In genomic region chr19:52171321-52172169, GRCh38 we compare ENCODE assay signal across 8 cellular contexts. TPM values are rescaled to one million over a fixed set of nuclear protein-coding genes. Genes with fewer than 3 reads are reported as not detected.
DNase-seq lines count a peak whose midpoint lies in the region; ATAC-seq and TF ChIP-seq lines count a peak whose summit lies in the region.

ZNF836 (minus strand) TSS chr19:52171621; CDS start chr19:52168072, 3,549 bp downstream.

- no peaks in the 10 kb centered on the region for H4K20me1 ChIP-seq in GM23338 (replicated peaks; ENCODE audit: insufficient read depth)

- no peaks in the 10 kb centered on the region for H3K27me3 Mint-ChIP-seq in Caco-2 (ENCODE audit: insufficient read depth, unreplicated experiment)
- peaks cover 23% of the 10 kb centered on the region for H3K27me3 Mint-ChIP-seq in GM23338 (ENCODE audit: insufficient read depth, low read depth, poor library complexity)
- H3K27me3 Mint-ChIP-seq in T-cell, result no peaks in the 10 kb centered on the region
- no peaks in the 10 kb centered on the region for H3K27me3 Mint-ChIP-seq in activated naive CD8-positive, alpha-beta T cell treated with anti-CD3 and anti-CD28 coated beads, Interleukin-2, amount 50 U/mL, for 24 hours

- peak in 1 of 2 donors; percentile 42 for TF ChIP-seq POLR2A in tibial nerve (IDR thresholded peaks at IDR 0.05)

- H3K27me3 ChIP-seq in Caco-2 (replicated peaks; ENCODE audit: control insufficient read depth, insufficient read depth, low read length), result no peaks in the 10 kb centered on the region
- peaks cover 11% of the 10 kb centered on the region; the same call in 1 of the 2 replicates for H3K27me3 ChIP-seq in GM23338 (ENCODE audit: insufficient read depth)
- H3K27me3 ChIP-seq in heart right ventricle, result no peaks in the 10 kb centered on the region
- H3K27me3 ChIP-seq in tibial nerve, result no peaks in the 10 kb centered on the region

- 0 out of 2 replicates have a peak, but pooled peaks cover 3% of the 10 kb centered on the region for H3K79me2 ChIP-seq in GM23338 (replicated peaks; ENCODE audit: insufficient read depth)

- intact Hi-C loops in Caco-2 (cut with micrococcal nuclease; ENCODE audit: unreplicated experiment), result loop anchor here (1.0 kb wide), 1 partner anchor 18 kb away; no protein-coding TSS in a partner anchor
- intact Hi-C loops in heart right ventricle (cut with DNase I), result loop anchor here in 3 of 10 donors (1.0 to 5.0 kb wide), 3 partner anchors 19 to 34 kb away; partner anchors contain the start of genes ZNF616 (in 2 of the 3) and PPP2R1A (in 1 of the 3)
- intact Hi-C loops in posterior cingulate gyrus (cut with DNase I), result loop anchor here (1.0 kb wide), 1 partner anchor 18 kb away; no protein-coding TSS in a partner anchor

- H3K4me3 ChIP-seq in Caco-2 (ENCODE audit: low read depth, low read length) (peak within 1 kb of the TSS; percentile 71), GM23338 (peak within 1 kb of the TSS; percentile 98), heart right ventricle (peak within 1 kb of the TSS; percentile 74 to 95 (median 80)), tibial nerve (peak within 1 kb of the TSS; percentile 64 to 83 (median 68))

- H2AFZ ChIP-seq in GM23338, result peak within 1 kb of the TSS; percentile 98

- H3K4me2 ChIP-seq in GM23338, result peak within 1 kb of the TSS; percentile 100

- CTCF ChIA-PET in Caco-2 (lab: Charles Lee) (no interaction called here), T-cell (lab: Charles Lee) (interaction anchor here in 1 of 2 donors (0.7 to 1.5 kb wide), 3 partner anchors 18 to 1307 kb away, joined by 3 to 10 read pairs (median 4); partner anchors contain the start of genes PPP2R1A and ZNF616)

- no TSS peak for BruUV-seq in Caco-2 (replicated peaks; lab: Mats Ljungman, UMichigan)

- H3K27ac Mint-ChIP-seq in Caco-2 (ENCODE audit: unreplicated experiment) (peak within 1 kb of the TSS; percentile 93), GM23338 (peak within 1 kb of the TSS; percentile 83; the same call in 1 of the 2 replicates), T-cell (peak within 1 kb of the TSS; percentile 91 to 97)
- H3K27ac Mint-ChIP-seq in activated naive CD8-positive, alpha-beta T cell treated with anti-CD3 and anti-CD28 coated beads, Interleukin-2, amount 50 U/mL, for 24 hours, result peak within 1 kb of the TSS; percentile 93

- H3K36me3 ChIP-seq in Caco-2 (ENCODE audit: control insufficient read depth, insufficient read depth, low read length), result peaks cover 3% of the 10 kb centered on the region; the same call in 1 of the 2 replicates
- H3K36me3 ChIP-seq in GM23338 (ENCODE audit: insufficient read depth), result peaks cover 8% of the 10 kb centered on the region
- H3K36me3 ChIP-seq in heart right ventricle, result peaks cover 0 to 30% (median 24%) of the 10 kb centered on the region in 9 donors
- peaks cover 0 to 31% (median 4%) of the 10 kb centered on the region in 3 donors for H3K36me3 ChIP-seq in tibial nerve

- H3K9me3 Mint-ChIP-seq in Caco-2 (ENCODE audit: unreplicated experiment) (peaks cover 13% of the 10 kb centered on the region), GM23338 (peaks cover 2% of the 10 kb centered on the region; the same call in 2 of the 3 replicates), T-cell (no peaks in the 10 kb centered on the region)
- peaks cover 16% of the 10 kb centered on the region for H3K9me3 Mint-ChIP-seq in activated naive CD8-positive, alpha-beta T cell treated with anti-CD3 and anti-CD28 coated beads, Interleukin-2, amount 50 U/mL, for 24 hours

- POLR2A ChIA-PET in Caco-2 (lab: Charles Lee), result no interaction called here
- POLR2A ChIA-PET in T-cell (lab: Charles Lee), result interaction anchor here (0.6 kb wide), 2 partner anchors 18 to 103 kb away, joined by 3 to 9 read pairs; partner anchors contain the start of gene PPP2R1A (in 1 of the 2)

- H3K4me3 Mint-ChIP-seq in Caco-2 (ENCODE audit: unreplicated experiment), result peak within 1 kb of the TSS; percentile 98
- H3K4me3 Mint-ChIP-seq in GM23338, result peak within 1 kb of the TSS; percentile 92
- H3K4me3 Mint-ChIP-seq in T-cell, result peak within 1 kb of the TSS; percentile 92 to 93 (median 92)
- H3K4me3 Mint-ChIP-seq in activated naive CD8-positive, alpha-beta T cell treated with anti-CD3 and anti-CD28 coated beads, Interleukin-2, amount 50 U/mL, for 24 hours, result peak within 1 kb of the TSS; percentile 97

- peaks cover 24% of the 10 kb centered on the region for H3K9me3 ChIP-seq in Caco-2
- no peaks in the 10 kb centered on the region for H3K9me3 ChIP-seq in heart right ventricle
- H3K9me3 ChIP-seq in tibial nerve, result no peaks in the 10 kb centered on the region

- H3K36me3 Mint-ChIP-seq in Caco-2 (ENCODE audit: insufficient read depth, unreplicated experiment) (peaks cover 24% of the 10 kb centered on the region), GM23338 (ENCODE audit: low read depth) (peaks cover 26% of the 10 kb centered on the region), T-cell (peaks cover 35% of the 10 kb centered on the region)
- H3K36me3 Mint-ChIP-seq in activated naive CD8-positive, alpha-beta T cell treated with anti-CD3 and anti-CD28 coated beads, Interleukin-2, amount 50 U/mL, for 24 hours (ENCODE audit: low read depth), result peaks cover 37% of the 10 kb centered on the region

- TF ChIP-seq CTCF in Caco-2 (IDR thresholded peaks at IDR 0.05; ENCODE audit: insufficient read depth in 1 of 2, low read depth in 1 of 2, low read length in 1 of 2, severe bottlenecking in 1 of 2, unreplicated experiment in 1 of 2) (no peak), GM23338 (conservative IDR thresholded peaks at IDR 0.05; ENCODE audit: low read depth in 2 of 2) (no peak), heart right ventricle (IDR thresholded peaks at IDR 0.05) (no peak), tibial nerve (IDR thresholded peaks at IDR 0.05) (no peak)

- H3K4me1 ChIP-seq in Caco-2 (peaks cover 3% of the 10 kb centered on the region; the same call in 1 of the 2 replicates), GM23338 (ENCODE audit: insufficient read depth) (peaks cover 6% of the 10 kb centered on the region), heart right ventricle (peaks cover 0 to 28% (median 14%) of the 10 kb centered on the region in 9 donors), tibial nerve (peaks cover 0 to 22% (median 8%) of the 10 kb centered on the region in 4 donors)

- H3K27ac ChIP-seq in GM23338 (ENCODE audit: low read depth) (peak within 1 kb of the TSS; percentile 30; the same call in 1 of the 2 replicates), heart right ventricle (peak within 1 kb of the TSS; percentile 43 to 90 (median 85)), tibial nerve (peak within 1 kb of the TSS; percentile 80 to 92 (median 85))

- H3K9me2 ChIP-seq in GM23338 (ENCODE audit: insufficient read depth), result no peaks in the 10 kb centered on the region; the same call in 1 of the 2 replicates

- peaks cover 4% of the 10 kb centered on the region; the same call in 1 of the 2 replicates for H3F3A ChIP-seq in GM23338 (replicated peaks; ENCODE audit: low read depth)

- peaks cover 14% of the 10 kb centered on the region for H3K4me1 Mint-ChIP-seq in Caco-2 (ENCODE audit: low read depth, unreplicated experiment)
- peaks cover 16% of the 10 kb centered on the region for H3K4me1 Mint-ChIP-seq in GM23338
- peaks cover 31 to 41% (median 36%) of the 10 kb centered on the region in 3 donors for H3K4me1 Mint-ChIP-seq in T-cell
- peaks cover 34% of the 10 kb centered on the region for H3K4me1 Mint-ChIP-seq in activated naive CD8-positive, alpha-beta T cell treated with anti-CD3 and anti-CD28 coated beads, Interleukin-2, amount 50 U/mL, for 24 hours

- DNase-seq in Caco-2 (peak; percentile 85 to 88), GM23338 (ENCODE audit: low spot score) (peak; percentile 96), NCI-H1105 treated with DMSO at 0.1 percent for 48 hours (lab: John Stamatoyannopoulos, UW) (peak; percentile 83), T-cell (peak; percentile 76 to 91 (median 83)), heart right ventricle (peak; percentile 92 to 93), posterior cingulate gyrus (peak; percentile 62 to 96 (median 82)), tibial nerve (ENCODE audit: low spot score in 2 of 2) (peak; percentile 89 to 90)
- peak; percentile 92 for DNase-seq in activated naive CD8-positive, alpha-beta T cell treated with anti-CD3 and anti-CD28 coated beads, Interleukin-2, amount 50 U/mL, for 24 hours

- WGBS in heart right ventricle, 2 donors, result 7% methylated on average over 37 of the region's 37 CpGs
- 7% methylated on average over 37 of the region's 37 CpGs for WGBS in tibial nerve, 2 donors

- TF ChIP-seq EP300 in tibial nerve (IDR thresholded peaks at IDR 0.05), result peak in 1 of 2 donors; percentile 70

- peak; percentile 85 for ATAC-seq in GM23338
- ATAC-seq in T-cell (replicated peaks in 1 of 4), result peak; percentile 93 to 96 (median 94)
- ATAC-seq in activated naive CD8-positive, alpha-beta T cell treated with anti-CD3 and anti-CD28 coated beads, Interleukin-2, amount 50 U/mL, for 24 hours, result peak; percentile 94
- peak; percentile 96 to 99 (median 98) for ATAC-seq in heart right ventricle

RNA-seq across cellular contexts. Expression of gene ZNF836, which starts in this region (rescaled TPM):
- total RNA-seq in Caco-2 (2022) (6.3 and 8.8 TPM in 2 replicates), T-cell (10 to 100 TPM; 27.6 to 43.9 (median 35.0) TPM), heart right ventricle (10 to 100 TPM in 1 of 10 donors, 1 to 10 TPM in 9; 5.1 to 10.6 (median 7.1) TPM), tibial nerve (10 to 100 TPM in 2 of 4 donors, 1 to 10 TPM in 2; 7.1 to 17.1 (median 9.8) TPM)
- 15.7 and 18.6 TPM in 2 replicates for total RNA-seq in GM23338 (2014; rRNA removed; shearing (Covaris generic))
- polyA plus RNA-seq in GM23338 (2016; fragmentation: Nextera tagmentation; extraction: Ambion mirVana) (9.8 and 11.8 TPM in 2 replicates), heart right ventricle (1 to 10 TPM; 2.3 to 6.1 TPM)

Comparison
In these comparisons a context has a peak if more than half of its experiments do, and no peak if none do; other contexts are left out.
1. Peak in every context shown above with its lines: DNase-seq, ATAC-seq, H3K4me3 ChIP-seq and H3K27ac ChIP-seq.
2. H3K27ac ChIP-seq: peak in every context shown above with its lines; median percentile 85 in heart right ventricle; 85 in tibial nerve; 30 in GM23338.